ENCODE assay signal across 9 cellular contexts in genomic region chr2:95992102-95992501, GRCh38. TPM values are rescaled to one million over a fixed set of nuclear protein-coding genes. Genes with fewer than 3 reads are reported as not detected.
DNase-seq lines count a peak whose midpoint lies in the region; ATAC-seq, FAIRE-seq and TF ChIP-seq lines count a peak whose summit lies in the region.
"Not testable (repeated sequence)": the region's sequence is repeated elsewhere in the genome, so short reads cannot be mapped to it uniquely, and the experiment has no call there.
"Had no signal": no experiment of that assay in that cellular context is flagged by ENCODE, and none has a peak within 500 bp of the region (broad histone marks: within the 10 kb centered on the region; RNA-seq: fewer than 3 reads in every experiment).

No MANE protein-coding gene starts in this region.

- not testable (repeated sequence) for TF ChIP-seq POLR2A in A549 (IDR thresholded peaks at IDR 0.05; ENCODE audit: low read length)

- not testable (repeated sequence) for FAIRE-seq in A549 (lab: Jason Lieb, UNC)

- H3K79me2 ChIP-seq in Karpas-422 (ENCODE audit: low read length), result peaks cover 13% of the 10 kb centered on the region

- H3K9ac ChIP-seq in Karpas-422 (ENCODE audit: low read length), result peak overlapping the region; percentile 90

- not testable (repeated sequence) for H3K9me2 ChIP-seq in Karpas-422 (replicated peaks; ENCODE audit: insufficient read depth, low read length)

- no CpG with 5 or more reads among the region's 39 CpGs for WGBS in A549 (ENCODE audit: missing lambda C conversion rate)

- POLR2A ChIA-PET in A549 (lab: Yijun Ruan, JAX), result interaction anchor here (0.6 kb wide), 1 partner anchor 216 kb away, joined by 3 read pairs; no protein-coding TSS in a partner anchor

- H3K4me3 ChIP-seq in A549 (peak overlapping the region; percentile 61), Karpas-422 (ENCODE audit: low read length) (peak overlapping the region; percentile 80), skeletal muscle cell (ENCODE audit: low read depth, low read length) (peak overlapping the region; percentile 59)
- H3K4me3 ChIP-seq in effector memory CD4-positive, alpha-beta T cell (ENCODE audit: insufficient read depth, low read depth, low read length, poor library complexity, severe bottlenecking), result peak overlapping the region; percentile 61

- H3K36me3 ChIP-seq in Karpas-422 (ENCODE audit: insufficient read depth, low read length); effector memory CD4-positive, alpha-beta T cell (ENCODE audit: control insufficient read depth, insufficient read depth, low read length): not testable (repeated sequence)

- not testable (repeated sequence) for H4K20me1 ChIP-seq in Karpas-422 (ENCODE audit: insufficient read depth, low read depth, low read length)

- H3K4me2 ChIP-seq in A549 (peak overlapping the region; percentile 87), Karpas-422 (ENCODE audit: low read depth, low read length, poor library complexity, severe bottlenecking) (peak overlapping the region; percentile 93)

- H3K9me3 ChIP-seq in A549; Karpas-422 (ENCODE audit: low read length); effector memory CD4-positive, alpha-beta T cell (ENCODE audit: control insufficient read depth, low read length): not testable (repeated sequence)

- CTCF ChIA-PET in A549 (lab: Yijun Ruan, JAX), result interaction anchor here (0.5 to 3.5 kb wide), 30 partner anchors 9 to 809 kb away, joined by 3 to 24 read pairs (median 4); partner anchors contain the start of genes ADRA2B and ASTL

- TF ChIP-seq EP300 in A549 (IDR thresholded peaks at IDR 0.05), result not testable (repeated sequence)

- ATAC-seq in A549 (peak; percentile 87 to 88), GM19035 (IDR thresholded peaks at IDR 0.05; ENCODE audit: unreplicated experiment) (peak; percentile 45), HG02840 (IDR thresholded peaks at IDR 0.05; ENCODE audit: low FRiP score, unreplicated experiment) (peak; percentile 50), left colon (peak; percentile 58)

- peak overlapping the region; percentile 99; the same call in 1 of the 2 replicates for H2AFZ ChIP-seq in Karpas-422 (ENCODE audit: low read length)

- TF ChIP-seq RAD21 in A549 (conservative IDR thresholded peaks at IDR 0.05 in 1 of 2, IDR thresholded peaks at IDR 0.05 in 1 of 2), result not testable (repeated sequence)

- not testable (repeated sequence) for H3K27me3 ChIP-seq in Karpas-422 (ENCODE audit: low read length); effector memory CD4-positive, alpha-beta T cell (replicated peaks; ENCODE audit: control insufficient read depth, insufficient read depth, low read length, poor library complexity, severe bottlenecking)

- intact Hi-C loops in left colon (cut with DNase I, micrococcal nuclease), result not testable (repeated sequence)

- TF ChIP-seq CTCF in A549 (IDR thresholded peaks at IDR 0.05), result not testable (repeated sequence)

- peak overlapping the region; percentile 91 to 95 for H3K27ac ChIP-seq in A549
- H3K27ac ChIP-seq in Karpas-422 (ENCODE audit: low read length), result not testable (repeated sequence)
- H3K27ac ChIP-seq in effector memory CD4-positive, alpha-beta T cell (ENCODE audit: insufficient read depth, low read length, poor library complexity, severe bottlenecking), result peak overlapping the region; percentile 62

- DNase-seq in A549 (ENCODE audit: low read depth in 1 of 2, low spot score in 1 of 2); Karpas-422; skeletal muscle cell (ENCODE audit: low read depth): not testable (repeated sequence)
- DNase-seq in activated T-cell treated with anti-CD3 and anti-CD28 coated beads, Interleukin-2, amount 50 U/mL, for 1 hour, result peak; percentile 58
- DNase-seq in effector memory CD4-positive, alpha-beta T cell, result peak in 1 of 3 donors; percentile 15
- DNase-seq in left colon, result peak in 1 of 2 donors; percentile 29

- not testable (repeated sequence) for H3K4me1 ChIP-seq in A549; Karpas-422 (ENCODE audit: low read length); effector memory CD4-positive, alpha-beta T cell (ENCODE audit: control insufficient read depth, insufficient read depth, low read length, poor library complexity, severe bottlenecking)

TF ChIP-seq in A549, 52 proteins besides CTCF, POLR2A, EP300 and RAD21:
- 0 out of 2 replicates have a peak, but pooled peaks have one; percentile 11 for TF ChIP-seq PHF8 (IDR thresholded peaks at IDR 0.05; ENCODE audit: borderline replicate concordance, low read depth)
- 0 out of 2 replicates have a peak, but pooled peaks have one; percentile 21 for TF ChIP-seq E2F6 (IDR thresholded peaks at IDR 0.05; ENCODE audit: borderline replicate concordance, low read depth)

RNA-seq across cellular contexts. Expression of gene ANKRD36C, which starts 0.5 kb away (rescaled TPM):
- 9.9 and 11.5 TPM in 2 replicates for polyA plus RNA-seq in A549 (2011; rRNA removed)
- polyA plus RNA-seq in A549 (2012; cell fraction: cytosol; rRNA removed), result 1.7 TPM in 2 replicates
- polyA plus RNA-seq in A549 (2012; cell fraction: nucleus; rRNA removed), result 2.4 and 4.6 TPM in 2 replicates
- 2.2 to 3.1 TPM (median 2.5 TPM) in 3 replicates for polyA plus RNA-seq in A549 (2017; fragmentation: RNase III; extraction: RNeasy Plus Mini Kit Qiagen cat#74134 plus additional on column Dnase treatment)
- polyA minus RNA-seq in A549 (2011; rRNA and poly(A)+ RNA removed), result 76.6 and 84.5 TPM in 2 replicates
- 56.3 and 74.4 TPM in 2 replicates for total RNA-seq in Karpas-422 (2014; rRNA removed; shearing (Covaris generic); ENCODE audit: low replicate concordance)
- 10 to 100 TPM; 28.6 to 31.4 TPM for total RNA-seq in left colon

RNA-seq across cellular contexts. Expression of gene GPAT2, which starts 42.6 kb away (rescaled TPM):
- polyA plus RNA-seq in A549 (2011; rRNA removed), result not detected in 2 replicates
- not detected in 2 replicates for polyA plus RNA-seq in A549 (2012; cell fraction: cytosol; rRNA removed)
- polyA plus RNA-seq in A549 (2012; cell fraction: nucleus; rRNA removed), result not detected in 2 replicates
- not detected in 3 replicates for polyA plus RNA-seq in A549 (2017; fragmentation: RNase III; extraction: RNeasy Plus Mini Kit Qiagen cat#74134 plus additional on column Dnase treatment)
- not detected in 2 replicates for polyA minus RNA-seq in A549 (2011; rRNA and poly(A)+ RNA removed)
- not detected in 2 replicates for total RNA-seq in Karpas-422 (2014; rRNA removed; shearing (Covaris generic); ENCODE audit: low replicate concordance)
- total RNA-seq in left colon, result 1 to 10 TPM; 3.0 to 5.3 TPM
- total RNA-seq: A172 had no signal
